8 cellular contexts compared by ENCODE assay signal in the genomic region with DNA sequence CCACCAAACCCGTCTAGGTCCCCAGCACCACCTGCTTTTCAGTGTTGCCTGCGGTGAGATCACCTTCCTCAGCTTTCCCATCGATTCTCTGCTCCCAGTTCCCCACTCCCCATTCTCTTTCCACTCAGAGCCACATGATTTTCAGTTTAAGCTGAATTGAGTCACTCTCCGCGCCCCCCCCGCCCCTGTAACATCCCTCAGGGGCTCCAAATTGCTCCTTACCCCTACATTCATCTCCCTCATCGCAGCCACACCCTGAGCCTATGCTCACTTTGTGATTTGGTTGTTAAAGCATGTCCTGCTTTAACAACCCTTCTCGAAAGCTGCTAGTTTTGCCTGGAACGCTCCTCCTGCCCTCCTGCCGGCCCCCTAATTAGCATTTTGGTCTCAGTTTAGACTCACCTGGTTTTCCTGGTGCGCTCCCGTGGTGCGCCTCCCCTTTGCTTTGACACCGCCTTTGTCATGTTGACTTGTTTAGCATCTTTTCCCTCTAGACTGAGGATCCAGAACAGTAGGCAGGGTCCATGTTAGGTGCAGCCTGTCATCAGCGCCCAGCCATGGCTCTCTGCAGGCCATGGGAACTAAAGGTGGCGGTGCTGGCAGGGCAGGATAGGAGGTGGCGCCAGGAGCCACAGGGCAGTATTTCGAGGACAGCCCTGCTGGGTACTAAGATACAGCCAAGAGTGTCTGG.
DNase-seq lines count a peak whose midpoint lies in the region; ATAC-seq, FAIRE-seq and TF ChIP-seq lines count a peak whose summit lies in the region.

No MANE protein-coding gene starts in this region.

- peaks cover 0 to 3% (median 0%) of the 10 kb centered on the region in 5 donors for H3K27me3 ChIP-seq in subcutaneous abdominal adipose tissue (ENCODE audit: control insufficient read depth in 5 of 5, insufficient read depth in 4 of 5, low read length in 5 of 5)

- intact Hi-C loops in activated CD4-positive, alpha-beta memory T cell treated with anti-CD3 and anti-CD28 coated beads for 36 hours (cut with micrococcal nuclease): loop anchor here (1.0 kb wide), 3 partner anchors 59 to 252 kb away; no protein-coding TSS in a partner anchor
- intact Hi-C loops in kidney (cut with DNase I): no loop called here

- no peaks in the 10 kb centered on the region for H3K9me3 Mint-ChIP-seq in activated CD4-positive, alpha-beta memory T cell treated with anti-CD3 and anti-CD28 coated beads, Interleukin-2, amount 10 ng/mL, durations not matched to agents 7 days and 5 days
- H3K9me3 Mint-ChIP-seq in activated CD4-positive, alpha-beta memory T cell treated with anti-CD3 and anti-CD28 coated beads for 36 hours: no peaks in the 10 kb centered on the region
- no peaks in the 10 kb centered on the region for H3K9me3 Mint-ChIP-seq in type B pancreatic cell

- no peak for FAIRE-seq in kidney (lab: Jason Lieb, UNC)

- H3K36me3 ChIP-seq in kidney (ENCODE audit: control insufficient read depth in 1 of 2, insufficient read depth in 2 of 2, low read length in 2 of 2) (no peaks in the 10 kb centered on the region), subcutaneous abdominal adipose tissue (ENCODE audit: control insufficient read depth in 5 of 5, insufficient read depth in 5 of 5, low read length in 5 of 5) (no peaks in the 10 kb centered on the region)

- H3K9ac ChIP-seq in kidney (ENCODE audit: low read length in 2 of 2): peak overlapping the region in 1 of 2 donors; percentile 60
- peak overlapping the region in 4 of 5 donors; percentile 55 to 70 (median 66) for H3K9ac ChIP-seq in subcutaneous abdominal adipose tissue (ENCODE audit: low read length in 5 of 5)

- peak; percentile 15 for DNase-seq in activated CD4-positive, alpha-beta memory T cell treated with anti-CD3 and anti-CD28 coated beads, Interleukin-2, amount 10 ng/mL, durations not matched to agents 7 days and 5 days
- no peak for DNase-seq in activated CD4-positive, alpha-beta memory T cell treated with anti-CD3 and anti-CD28 coated beads for 36 hours
- no peak for DNase-seq in kidney
- DNase-seq in NCI-H187 treated with DMSO at 0.1 percent for 48 hours (lab: John Stamatoyannopoulos, UW): no peak
- no peak for DNase-seq in activated gamma-delta T cell treated with Interleukin-2 at 50 U/mL for 16 hours
- no peak for DNase-seq in type B pancreatic cell (ENCODE audit: extremely low spot score, unreplicated experiment)

- CTCF ChIA-PET in activated CD4-positive, alpha-beta memory T cell treated with anti-CD3 and anti-CD28 coated beads, Interleukin-2, amount 10 ng/mL, durations not matched to agents 7 days and 5 days (lab: Charles Lee): interaction anchor here (0.6 to 14.3 kb wide), 62 partner anchors 10 to 561 kb away, joined by 3 to 383 read pairs (median 4); a partner anchor contains a TSS
- CTCF ChIA-PET in activated CD4-positive, alpha-beta memory T cell treated with anti-CD3 and anti-CD28 coated beads for 36 hours (lab: Charles Lee): interaction anchor here (0.6 to 9.0 kb wide), 63 partner anchors 8 to 322 kb away, joined by 3 to 179 read pairs (median 4); a partner anchor contains a TSS

- H3K27ac Mint-ChIP-seq in activated CD4-positive, alpha-beta memory T cell treated with anti-CD3 and anti-CD28 coated beads, Interleukin-2, amount 10 ng/mL, durations not matched to agents 7 days and 5 days: peak overlapping the region; percentile 27
- no peak overlapping the region for H3K27ac Mint-ChIP-seq in activated CD4-positive, alpha-beta memory T cell treated with anti-CD3 and anti-CD28 coated beads for 36 hours
- H3K27ac Mint-ChIP-seq in type B pancreatic cell: no peak overlapping the region

- H3K4me3 Mint-ChIP-seq in activated CD4-positive, alpha-beta memory T cell treated with anti-CD3 and anti-CD28 coated beads, Interleukin-2, amount 10 ng/mL, durations not matched to agents 7 days and 5 days: no peak overlapping the region
- no peak overlapping the region for H3K4me3 Mint-ChIP-seq in activated CD4-positive, alpha-beta memory T cell treated with anti-CD3 and anti-CD28 coated beads for 36 hours
- H3K4me3 Mint-ChIP-seq in type B pancreatic cell: no peak overlapping the region

- ATAC-seq in SK-N-SH treated with all-trans-retinoic acid at 6 μM for 48 hours: 0 out of 3 replicates have a peak, but pooled peaks have one; percentile 7

- H3K9me3 ChIP-seq in kidney (ENCODE audit: control insufficient read depth in 1 of 2, low read length in 2 of 2): no peaks in the 10 kb centered on the region
- H3K9me3 ChIP-seq in subcutaneous abdominal adipose tissue (ENCODE audit: control insufficient read depth in 5 of 5, low read length in 5 of 5): no peaks in the 10 kb centered on the region

- peaks cover under 1% of the 10 kb centered on the region for H3K36me3 Mint-ChIP-seq in activated CD4-positive, alpha-beta memory T cell treated with anti-CD3 and anti-CD28 coated beads, Interleukin-2, amount 10 ng/mL, durations not matched to agents 7 days and 5 days (ENCODE audit: low read depth)
- no peaks in the 10 kb centered on the region for H3K36me3 Mint-ChIP-seq in activated CD4-positive, alpha-beta memory T cell treated with anti-CD3 and anti-CD28 coated beads for 36 hours
- H3K36me3 Mint-ChIP-seq in type B pancreatic cell: no peaks in the 10 kb centered on the region

- H3K27ac ChIP-seq in kidney (ENCODE audit: low read depth in 2 of 2, low read length in 2 of 2): no peak overlapping the region
- no peak overlapping the region for H3K27ac ChIP-seq in subcutaneous abdominal adipose tissue (ENCODE audit: low read depth, low read length)

- H3K27me3 Mint-ChIP-seq in activated CD4-positive, alpha-beta memory T cell treated with anti-CD3 and anti-CD28 coated beads, Interleukin-2, amount 10 ng/mL, durations not matched to agents 7 days and 5 days: peaks cover 18% of the 10 kb centered on the region
- peaks cover 3% of the 10 kb centered on the region for H3K27me3 Mint-ChIP-seq in activated CD4-positive, alpha-beta memory T cell treated with anti-CD3 and anti-CD28 coated beads for 36 hours
- peaks cover 5% of the 10 kb centered on the region for H3K27me3 Mint-ChIP-seq in type B pancreatic cell

- H3K4me3 ChIP-seq in kidney (ENCODE audit: low read length in 2 of 2) (peak overlapping the region; percentile 33 to 36), subcutaneous abdominal adipose tissue (ENCODE audit: low read depth in 1 of 5, low read length in 5 of 5) (peak overlapping the region; percentile 49 to 73 (median 53))

- peaks cover 0 to 6% of the 10 kb centered on the region in 2 donors for H3K4me1 ChIP-seq in kidney (ENCODE audit: control insufficient read depth in 1 of 2, insufficient read depth in 1 of 2, low read depth in 1 of 2, low read length in 2 of 2)
- H3K4me1 ChIP-seq in subcutaneous abdominal adipose tissue (ENCODE audit: control insufficient read depth in 5 of 5, insufficient read depth in 5 of 5, low read length in 5 of 5): peaks cover 0 to 12% (median 10%) of the 10 kb centered on the region in 5 donors

- H3K4me1 Mint-ChIP-seq in activated CD4-positive, alpha-beta memory T cell treated with anti-CD3 and anti-CD28 coated beads, Interleukin-2, amount 10 ng/mL, durations not matched to agents 7 days and 5 days: peaks cover 33% of the 10 kb centered on the region
- H3K4me1 Mint-ChIP-seq in activated CD4-positive, alpha-beta memory T cell treated with anti-CD3 and anti-CD28 coated beads for 36 hours (ENCODE audit: low read depth): peaks cover 16% of the 10 kb centered on the region
- peaks cover 11% of the 10 kb centered on the region for H3K4me1 Mint-ChIP-seq in type B pancreatic cell (ENCODE audit: unreplicated experiment)

- TF ChIP-seq CTCF in kidney (IDR thresholded peaks at IDR 0.05; ENCODE audit: borderline replicate concordance, extremely low read depth, insufficient read depth): no peak
- no peak for TF ChIP-seq CTCF in type B pancreatic cell (conservative IDR thresholded peaks at IDR 0.05)

- POLR2A ChIA-PET in activated CD4-positive, alpha-beta memory T cell treated with anti-CD3 and anti-CD28 coated beads, Interleukin-2, amount 10 ng/mL, durations not matched to agents 7 days and 5 days (lab: Charles Lee): interaction anchor here (0.6 to 5.6 kb wide), 15 partner anchors 12 to 291 kb away, joined by 3 to 64 read pairs (median 4); a partner anchor contains a TSS
- POLR2A ChIA-PET in activated CD4-positive, alpha-beta memory T cell treated with anti-CD3 and anti-CD28 coated beads for 36 hours (lab: Charles Lee): interaction anchor here (0.7 to 1.3 kb wide), 6 partner anchors 59 to 252 kb away, joined by 3 to 5 read pairs (median 4); a partner anchor contains a TSS

TF ChIP-seq in SK-N-SH treated with all-trans-retinoic acid at 6 μM for 48 hours, 23 proteins besides CTCF, POLR2A, EP300 and RAD21 (continues in another document):
- TF ChIP-seq SNAI2 (CRISPR knock-in tag; IDR thresholded peaks at IDR 0.05): no peak
- TF ChIP-seq ZC3H10 (CRISPR knock-in tag; IDR thresholded peaks at IDR 0.05): no peak
- no peak for TF ChIP-seq ZNF565 (CRISPR knock-in tag; conservative IDR thresholded peaks at IDR 0.05; ENCODE audit: low read depth)
- no peak for TF ChIP-seq ARNTL (CRISPR knock-in tag; IDR thresholded peaks at IDR 0.05; ENCODE audit: borderline replicate concordance, low read depth)
- TF ChIP-seq ESRRG (CRISPR knock-in tag; IDR thresholded peaks at IDR 0.05): no peak
- TF ChIP-seq, protein P1, sequence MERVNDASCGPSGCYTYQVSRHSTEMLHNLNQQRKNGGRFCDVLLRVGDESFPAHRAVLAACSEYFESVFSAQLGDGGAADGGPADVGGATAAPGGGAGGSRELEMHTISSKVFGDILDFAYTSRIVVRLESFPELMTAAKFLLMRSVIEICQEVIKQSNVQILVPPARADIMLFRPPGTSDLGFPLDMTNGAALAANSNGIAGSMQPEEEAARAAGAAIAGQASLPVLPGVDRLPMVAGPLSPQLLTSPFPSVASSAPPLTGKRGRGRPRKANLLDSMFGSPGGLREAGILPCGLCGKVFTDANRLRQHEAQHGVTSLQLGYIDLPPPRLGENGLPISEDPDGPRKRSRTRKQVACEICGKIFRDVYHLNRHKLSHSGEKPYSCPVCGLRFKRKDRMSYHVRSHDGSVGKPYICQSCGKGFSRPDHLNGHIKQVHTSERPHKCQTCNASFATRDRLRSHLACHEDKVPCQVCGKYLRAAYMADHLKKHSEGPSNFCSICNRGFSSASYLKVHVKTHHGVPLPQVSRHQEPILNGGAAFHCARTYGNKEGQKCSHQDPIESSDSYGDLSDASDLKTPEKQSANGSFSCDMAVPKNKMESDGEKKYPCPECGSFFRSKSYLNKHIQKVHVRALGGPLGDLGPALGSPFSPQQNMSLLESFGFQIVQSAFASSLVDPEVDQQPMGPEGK (CRISPR knock-in tag; IDR thresholded peaks at IDR 0.05; ENCODE audit: borderline replicate concordance): no peak
- TF ChIP-seq TCF4 (CRISPR knock-in tag; IDR thresholded peaks at IDR 0.05; ENCODE audit: borderline replicate concordance): no peak
- TF ChIP-seq PPARA (CRISPR knock-in tag; IDR thresholded peaks at IDR 0.05; ENCODE audit: borderline replicate concordance): no peak
